8 cellular contexts compared by ENCODE assay signal in genomic region chr7:43985904-43986864, GRCh38. TPM values are rescaled to one million over a fixed set of nuclear protein-coding genes. Genes with fewer than 3 reads are reported as not detected.
DNase-seq lines count a peak whose midpoint lies in the region; ATAC-seq and TF ChIP-seq lines count a peak whose summit lies in the region.
"Not testable (repeated sequence)": the region's sequence is repeated elsewhere in the genome, so short reads cannot be mapped to it uniquely, and the experiment has no call there.

No MANE protein-coding gene starts in this region.

- CTCF ChIA-PET in RWPE1 (lab: Yijun Ruan, JAX) = not testable (repeated sequence)

- DNase-seq in CMK (ENCODE audit: low read depth) (peak; percentile 25), HK-2 (ENCODE audit: unreplicated experiment) (peak; percentile 81), midbrain (lab: John Stamatoyannopoulos, UW) (peak; percentile 44)
- not testable (repeated sequence) for DNase-seq in RWPE1 (ENCODE audit: low spot score); esophagus squamous epithelium (lab: John Stamatoyannopoulos, UW)
- DNase-seq in activated T-helper 1 cell treated with anti-CD3 and anti-CD28 coated beads, Interleukin-2, amount 50 U/mL, for 16 hours (ENCODE audit: low read depth in 1 of 2, low spot score in 1 of 2) = peak; percentile 73 to 74
- DNase-seq in stimulated activated CD8-positive, alpha-beta memory T cell treated with anti-CD3 and anti-CD28 coated beads, Interleukin-15, amount 100 ng/mL, for 1 hour (ENCODE audit: low read depth) = peak; percentile 76

- peak overlapping the region; percentile 43 for H3K27ac ChIP-seq in RWPE1
- peak overlapping the region in 3 of 4 donors; percentile 24 to 82 (median 82) for H3K27ac ChIP-seq in esophagus squamous epithelium

- POLR2A ChIA-PET in RWPE1 (lab: Yijun Ruan, JAX; ENCODE audit: low non-redundant PET) = not testable (repeated sequence)

- peaks cover 0 to 38% (median 0%) of the 10 kb centered on the region in 3 donors for H3K36me3 ChIP-seq in esophagus squamous epithelium

- H3K4me3 ChIP-seq in esophagus squamous epithelium = peak overlapping the region in 3 of 4 donors; percentile 20 to 48 (median 23)

- peaks cover 0 to 35% (median 0%) of the 10 kb centered on the region in 3 donors for H3K4me1 ChIP-seq in esophagus squamous epithelium

- not testable (repeated sequence) for H3K27me3 ChIP-seq in esophagus squamous epithelium

- not testable (repeated sequence) for H3K9me3 ChIP-seq in esophagus squamous epithelium

- TF ChIP-seq CTCF in RWPE1 (conservative IDR thresholded peaks at IDR 0.05; ENCODE audit: low read depth) (peak; percentile 34), esophagus squamous epithelium (IDR thresholded peaks at IDR 0.05) (peak in 4 of 6 experiments; percentile 19 to 87 (median 65))

- ATAC-seq in GM21381 (IDR thresholded peaks at IDR 0.05; ENCODE audit: unreplicated experiment) = peak; percentile 56

- intact Hi-C loops in esophagus squamous epithelium (cut with DNase I) = not testable (repeated sequence)

- 0 to 37% methylated on average over 2 to 6 of the region's 33 CpGs for WGBS in esophagus squamous epithelium, 2 donors

- TF ChIP-seq POLR2A in esophagus squamous epithelium (IDR thresholded peaks at IDR 0.05) = not testable (repeated sequence)

RNA-seq across cellular contexts. Expression of gene SPDYE1, which starts 11.5 kb away (rescaled TPM):
- total RNA-seq in esophagus squamous epithelium = not detected

RNA-seq across cellular contexts. Expression of gene DBNL, which starts 58.3 kb away (rescaled TPM):
- total RNA-seq in esophagus squamous epithelium = 100 to 1,000 TPM; 185 to 337 (median 225) TPM

RNA-seq across cellular contexts. Expression of gene UBE2D4, which starts 59.9 kb away (rescaled TPM):
- 10 to 100 TPM in 1 of 4 donors, 1 to 10 TPM in 3; 8.8 to 10.9 (median 9.5) TPM for total RNA-seq in esophagus squamous epithelium
